Comparison of ENCODE assay signal across 1 cellular context in the genomic region with DNA sequence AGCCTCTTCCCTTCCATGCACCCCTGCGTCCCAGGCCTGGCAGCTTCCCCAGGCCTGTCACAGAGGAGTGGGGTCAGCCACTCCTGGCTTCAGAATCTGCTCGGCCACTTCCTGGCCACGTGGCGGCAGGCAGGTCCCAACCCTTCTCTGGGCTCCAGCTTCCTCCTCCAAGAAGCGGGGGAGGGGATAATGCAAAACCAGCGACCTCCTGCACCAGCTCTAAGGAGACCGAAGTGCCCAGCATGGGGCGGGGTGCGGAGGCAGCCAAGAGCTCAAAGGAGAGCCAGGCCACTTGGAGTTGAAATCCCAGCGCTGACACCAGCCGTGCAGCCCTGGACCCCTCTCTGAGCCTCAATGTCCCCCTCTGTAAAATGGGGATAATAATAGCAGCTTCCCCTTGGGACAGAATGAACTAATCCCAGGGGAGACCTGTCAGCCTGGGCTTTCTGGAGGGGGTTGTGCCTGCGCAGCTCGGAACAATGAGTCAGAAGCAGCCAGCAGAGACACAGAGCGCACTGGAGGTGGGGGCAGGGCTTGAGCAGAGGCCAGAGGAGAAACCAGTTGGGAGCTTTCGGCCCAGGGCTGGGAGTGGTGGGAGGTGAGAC.
A peak's percentile ranks its signal among the peaks of the same experiment; 100 is the strongest.
TF ChIP-seq lines count a peak whose summit lies in the region.

No MANE protein-coding gene starts in this region.

TF ChIP-seq in HepG2, 621 proteins besides CTCF, POLR2A, EP300 and RAD21 (continues in another document):
- TF ChIP-seq NR2F6 (IDR thresholded peaks at IDR 0.05) (no peak), NR2F6 (CRISPR knock-in tag; IDR thresholded peaks at IDR 0.05) (no peak), CEBPG (CRISPR knock-in tag; IDR thresholded peaks at IDR 0.05) (no peak), POLR2G (IDR thresholded peaks at IDR 0.05; ENCODE audit: low read depth, low read length) (no peak), ZNF567 (CRISPR knock-in tag; IDR thresholded peaks at IDR 0.05; ENCODE audit: borderline replicate concordance) (no peak), MEIS2 (CRISPR knock-in tag; IDR thresholded peaks at IDR 0.05) (no peak), AKNA (CRISPR knock-in tag; IDR thresholded peaks at IDR 0.05; ENCODE audit: borderline replicate concordance) (no peak), MAX (IDR thresholded peaks at IDR 0.05) (peak; percentile 6), ZNF629 (CRISPR knock-in tag; conservative IDR thresholded peaks at IDR 0.05) (peak; percentile 90), ZNF687 (CRISPR knock-in tag; IDR thresholded peaks at IDR 0.05) (peak; percentile 82), ZNF234 (CRISPR knock-in tag; conservative IDR thresholded peaks at IDR 0.05) (no peak), CC2D1A (CRISPR knock-in tag; IDR thresholded peaks at IDR 0.05) (no peak), HNF4G (IDR thresholded peaks at IDR 0.05; ENCODE audit: borderline replicate concordance, low read depth, low read length) (no peak), HNF4G (CRISPR knock-in tag; IDR thresholded peaks at IDR 0.05; ENCODE audit: borderline replicate concordance, low read depth) (no peak), ZSCAN20 (CRISPR knock-in tag; IDR thresholded peaks at IDR 0.05; ENCODE audit: borderline replicate concordance) (no peak), ZNF407 (CRISPR knock-in tag; IDR thresholded peaks at IDR 0.05; ENCODE audit: not compliant biosample characterization) (no peak), ZNF878 (CRISPR knock-in tag; IDR thresholded peaks at IDR 0.05) (no peak), ZFAT (CRISPR knock-in tag; conservative IDR thresholded peaks at IDR 0.05) (no peak), FOSL2 (CRISPR knock-in tag; IDR thresholded peaks at IDR 0.05) (peak; percentile 87)
- TF ChIP-seq, protein P1, sequence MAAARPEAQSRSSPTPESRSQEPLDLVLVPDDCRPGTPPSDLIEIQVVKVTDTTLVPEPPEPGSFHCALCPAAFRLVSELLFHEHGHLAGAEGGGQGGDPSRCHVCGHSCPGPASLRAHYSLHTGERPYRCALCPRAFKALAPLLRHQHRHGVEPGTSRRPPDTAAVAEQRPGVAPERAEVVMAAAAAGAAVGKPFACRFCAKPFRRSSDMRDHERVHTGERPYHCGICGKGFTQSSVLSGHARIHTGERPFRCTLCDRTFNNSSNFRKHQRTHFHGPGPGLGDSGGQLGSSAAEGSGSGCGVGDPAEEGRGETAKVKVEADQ (CRISPR knock-in tag; IDR thresholded peaks at IDR 0.05; ENCODE audit: borderline replicate concordance), result no peak
- TF ChIP-seq, protein P2, sequence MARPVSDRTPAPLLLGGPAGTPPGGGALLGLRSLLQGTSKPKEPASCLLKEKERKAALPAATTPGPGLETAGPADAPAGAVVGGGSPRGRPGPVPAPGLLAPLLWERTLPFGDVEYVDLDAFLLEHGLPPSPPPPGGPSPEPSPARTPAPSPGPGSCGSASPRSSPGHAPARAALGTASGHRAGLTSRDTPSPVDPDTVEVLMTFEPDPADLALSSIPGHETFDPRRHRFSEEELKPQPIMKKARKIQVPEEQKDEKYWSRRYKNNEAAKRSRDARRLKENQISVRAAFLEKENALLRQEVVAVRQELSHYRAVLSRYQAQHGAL (CRISPR knock-in tag; IDR thresholded peaks at IDR 0.05; ENCODE audit: not compliant biosample characterization), result no peak
- TF ChIP-seq, protein P3, sequence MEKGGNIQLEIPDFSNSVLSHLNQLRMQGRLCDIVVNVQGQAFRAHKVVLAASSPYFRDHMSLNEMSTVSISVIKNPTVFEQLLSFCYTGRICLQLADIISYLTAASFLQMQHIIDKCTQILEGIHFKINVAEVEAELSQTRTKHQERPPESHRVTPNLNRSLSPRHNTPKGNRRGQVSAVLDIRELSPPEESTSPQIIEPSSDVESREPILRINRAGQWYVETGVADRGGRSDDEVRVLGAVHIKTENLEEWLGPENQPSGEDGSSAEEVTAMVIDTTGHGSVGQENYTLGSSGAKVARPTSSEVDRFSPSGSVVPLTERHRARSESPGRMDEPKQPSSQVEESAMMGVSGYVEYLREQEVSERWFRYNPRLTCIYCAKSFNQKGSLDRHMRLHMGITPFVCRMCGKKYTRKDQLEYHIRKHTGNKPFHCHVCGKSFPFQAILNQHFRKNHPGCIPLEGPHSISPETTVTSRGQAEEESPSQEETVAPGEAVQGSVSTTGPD (CRISPR knock-in tag; IDR thresholded peaks at IDR 0.05), result no peak
- TF ChIP-seq, protein P4, sequence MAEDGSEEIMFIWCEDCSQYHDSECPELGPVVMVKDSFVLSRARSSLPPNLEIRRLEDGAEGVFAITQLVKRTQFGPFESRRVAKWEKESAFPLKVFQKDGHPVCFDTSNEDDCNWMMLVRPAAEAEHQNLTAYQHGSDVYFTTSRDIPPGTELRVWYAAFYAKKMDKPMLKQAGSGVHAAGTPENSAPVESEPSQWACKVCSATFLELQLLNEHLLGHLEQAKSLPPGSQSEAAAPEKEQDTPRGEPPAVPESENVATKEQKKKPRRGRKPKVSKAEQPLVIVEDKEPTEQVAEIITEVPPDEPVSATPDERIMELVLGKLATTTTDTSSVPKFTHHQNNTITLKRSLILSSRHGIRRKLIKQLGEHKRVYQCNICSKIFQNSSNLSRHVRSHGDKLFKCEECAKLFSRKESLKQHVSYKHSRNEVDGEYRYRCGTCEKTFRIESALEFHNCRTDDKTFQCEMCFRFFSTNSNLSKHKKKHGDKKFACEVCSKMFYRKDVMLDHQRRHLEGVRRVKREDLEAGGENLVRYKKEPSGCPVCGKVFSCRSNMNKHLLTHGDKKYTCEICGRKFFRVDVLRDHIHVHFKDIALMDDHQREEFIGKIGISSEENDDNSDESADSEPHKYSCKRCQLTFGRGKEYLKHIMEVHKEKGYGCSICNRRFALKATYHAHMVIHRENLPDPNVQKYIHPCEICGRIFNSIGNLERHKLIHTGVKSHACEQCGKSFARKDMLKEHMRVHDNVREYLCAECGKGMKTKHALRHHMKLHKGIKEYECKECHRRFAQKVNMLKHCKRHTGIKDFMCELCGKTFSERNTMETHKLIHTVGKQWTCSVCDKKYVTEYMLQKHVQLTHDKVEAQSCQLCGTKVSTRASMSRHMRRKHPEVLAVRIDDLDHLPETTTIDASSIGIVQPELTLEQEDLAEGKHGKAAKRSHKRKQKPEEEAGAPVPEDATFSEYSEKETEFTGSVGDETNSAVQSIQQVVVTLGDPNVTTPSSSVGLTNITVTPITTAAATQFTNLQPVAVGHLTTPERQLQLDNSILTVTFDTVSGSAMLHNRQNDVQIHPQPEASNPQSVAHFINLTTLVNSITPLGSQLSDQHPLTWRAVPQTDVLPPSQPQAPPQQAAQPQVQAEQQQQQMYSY (CRISPR knock-in tag; IDR thresholded peaks at IDR 0.05), result no peak
